8 cellular contexts compared by ENCODE assay signal in genomic region chr11:67320691-67321090, GRCh38.
"Had no signal": no experiment of that assay in that cellular context is flagged by ENCODE, and none has a peak within 500 bp of the region (broad histone marks: within the 10 kb centered on the region; RNA-seq: fewer than 3 reads in every experiment).

No MANE protein-coding gene starts in this region.

- H3K27ac ChIP-seq: GM23248, HL-60 had no signal

- H3K36me3 ChIP-seq: HAP-1 had no signal

- H3K9me3 ChIP-seq: HAP-1 had no signal

- H3K27ac Mint-ChIP-seq: IgD-negative memory B cell had no signal

- H3K9me3 Mint-ChIP-seq: IgD-negative memory B cell had no signal

- DNase-seq: GOT3, H7 had no signal

- ATAC-seq: HCT116, HepG2 had no signal

- H3K4me3 ChIP-seq: GM23248, HAP-1 had no signal
